ENCODE assay signal across 33 cellular contexts in the genomic region with DNA sequence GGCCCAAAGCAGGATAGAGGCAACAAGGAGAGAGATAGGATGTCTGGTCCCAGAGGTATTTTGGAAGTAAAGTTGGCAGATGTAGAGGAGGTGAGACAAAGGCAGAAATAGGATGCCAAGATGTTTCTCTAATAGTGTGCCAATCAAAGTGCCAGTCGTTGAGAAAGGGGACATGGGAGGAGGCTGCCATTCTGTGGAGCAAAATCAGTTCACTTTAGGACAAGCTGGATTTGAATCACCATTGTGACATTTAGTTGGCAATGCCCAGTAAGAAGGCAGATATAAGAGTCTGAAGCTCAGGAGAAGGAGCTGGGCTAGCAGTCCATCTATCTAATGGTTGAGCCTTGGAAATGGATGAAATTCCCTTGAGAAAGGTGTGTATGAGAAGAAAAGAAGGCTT.
"Had no signal": no experiment of that assay in that cellular context is flagged by ENCODE, and none has a peak within 500 bp of the region (broad histone marks: within the 10 kb centered on the region; RNA-seq: fewer than 3 reads in every experiment).

No MANE protein-coding gene starts in this region.

- H3K27me3 ChIP-seq: adrenal gland, body of pancreas, colonic mucosa, foreskin keratinocyte, gastroesophageal sphincter had no signal

- H3K9me3 Mint-ChIP-seq: activated B cell treated with CpG ODN at 0.5 μM for 24 hours; activated CD8-positive, alpha-beta T cell treated with anti-CD3 and anti-CD28 coated beads for 36 hours; activated naive CD4-positive, alpha-beta T cell treated with anti-CD3 and anti-CD28 coated beads for 36 hours; activated naive CD4-positive, alpha-beta T cell treated with anti-CD3 and anti-CD28 coated beads, Interleukin-2, amount 50 U/mL, for 24 hours; activated naive CD8-positive, alpha-beta T cell treated with anti-CD3 and anti-CD28 coated beads for 36 hours; activated T-cell treated with anti-CD3 and anti-CD28 coated beads, Interleukin-2, amount 50 U/mL, for 4 hours; activated T-helper 1 cell treated with anti-CD3 and anti-CD28 coated beads, Interleukin-12 subunit alpha, Interleukin-12 subunit beta, Interleukin-2, Interleukin-4 antibody, amounts not matched to agents 30 ng/mL and 10 ng/mL and 1 ng/mL, durations not matched to agents 14 hours and 24 hours and 36 hours; activated T-helper 2 cell treated with anti-CD3 and anti-CD28 coated beads, Interferon-gamma antibody, Interleukin-2, Interleukin-4, amounts not matched to agents 10 μg/mL and 5 μg/mL and 100 μg/mL, durations not matched to agents 14 hours and 24 hours and 36 hours; endodermal cell; T-helper 2 cell treated with Interferon-gamma antibody and Interleukin-4, amounts not matched to agents 5 μg/mL and 100 μg/mL, for 36 hours had no signal

- H3K27ac Mint-ChIP-seq: activated B cell treated with CpG ODN at 0.5 μM for 24 hours; activated CD8-positive, alpha-beta T cell treated with anti-CD3 and anti-CD28 coated beads for 36 hours; activated naive CD4-positive, alpha-beta T cell treated with anti-CD3 and anti-CD28 coated beads for 36 hours; activated naive CD4-positive, alpha-beta T cell treated with anti-CD3 and anti-CD28 coated beads, Interleukin-2, amount 50 U/mL, for 24 hours; activated naive CD8-positive, alpha-beta T cell treated with anti-CD3 and anti-CD28 coated beads for 36 hours; activated naive CD8-positive, alpha-beta T cell treated with anti-CD3 and anti-CD28 coated beads, Interleukin-2, amount 50 U/mL, for 24 hours; activated T-helper 1 cell treated with anti-CD3 and anti-CD28 coated beads, Interleukin-12 subunit alpha, Interleukin-12 subunit beta, Interleukin-2, Interleukin-4 antibody, amounts not matched to agents 30 ng/mL and 10 ng/mL and 1 ng/mL, durations not matched to agents 14 hours and 24 hours and 36 hours; activated T-helper 2 cell treated with anti-CD3 and anti-CD28 coated beads, Interferon-gamma antibody, Interleukin-2, Interleukin-4, amounts not matched to agents 10 μg/mL and 5 μg/mL and 100 μg/mL, durations not matched to agents 14 hours and 24 hours and 36 hours; endodermal cell; T-helper 17 cell; T-helper 2 cell treated with Interferon-gamma antibody and Interleukin-4, amounts not matched to agents 5 μg/mL and 100 μg/mL, for 36 hours had no signal

- H3K27ac ChIP-seq: adrenal gland, body of pancreas, colonic mucosa, foreskin keratinocyte, gastroesophageal sphincter, WERI-Rb-1 had no signal

- H3K4me3 Mint-ChIP-seq: activated B cell treated with CpG ODN at 0.5 μM for 24 hours; activated CD8-positive, alpha-beta T cell treated with anti-CD3 and anti-CD28 coated beads for 36 hours; activated naive CD4-positive, alpha-beta T cell treated with anti-CD3 and anti-CD28 coated beads for 36 hours; activated naive CD4-positive, alpha-beta T cell treated with anti-CD3 and anti-CD28 coated beads, Interleukin-2, amount 50 U/mL, for 24 hours; activated naive CD8-positive, alpha-beta T cell treated with anti-CD3 and anti-CD28 coated beads for 36 hours; activated naive CD8-positive, alpha-beta T cell treated with anti-CD3 and anti-CD28 coated beads, Interleukin-2, amount 50 U/mL, for 24 hours; activated T-cell treated with anti-CD3 and anti-CD28 coated beads, Interleukin-2, amount 50 U/mL, for 4 hours; activated T-helper 1 cell treated with anti-CD3 and anti-CD28 coated beads, Interleukin-12 subunit alpha, Interleukin-12 subunit beta, Interleukin-2, Interleukin-4 antibody, amounts not matched to agents 30 ng/mL and 10 ng/mL and 1 ng/mL, durations not matched to agents 14 hours and 24 hours and 36 hours; endodermal cell; T-helper 2 cell treated with Interferon-gamma antibody and Interleukin-4, amounts not matched to agents 5 μg/mL and 100 μg/mL, for 36 hours had no signal

- ATAC-seq: activated CD4-positive, CD25-positive, alpha-beta regulatory T cell treated with anti-CD3 and anti-CD28 coated beads, Interleukin-2, amount 50 U/mL, for 24 hours; activated CD8-positive, alpha-beta T cell treated with anti-CD3 and anti-CD28 coated beads for 36 hours; activated naive CD8-positive, alpha-beta T cell treated with anti-CD3 and anti-CD28 coated beads, Interleukin-2, amount 50 U/mL, for 24 hours; activated T-cell treated with anti-CD3 and anti-CD28 coated beads, Interleukin-2, amount 50 U/mL, for 4 hours; body of pancreas; esophagus mucosa; foreskin keratinocyte; gastroesophageal sphincter; T-helper 17 cell had no signal

- H3K4me1 ChIP-seq: adrenal gland, body of pancreas, colonic mucosa, gastroesophageal sphincter had no signal

- H3K36me3 Mint-ChIP-seq: activated naive CD4-positive, alpha-beta T cell treated with anti-CD3 and anti-CD28 coated beads, Interleukin-2, amount 50 U/mL, for 24 hours; activated naive CD8-positive, alpha-beta T cell treated with anti-CD3 and anti-CD28 coated beads for 36 hours had no signal

- H3K27me3 Mint-ChIP-seq: activated B cell treated with CpG ODN at 0.5 μM for 24 hours; activated CD8-positive, alpha-beta T cell treated with anti-CD3 and anti-CD28 coated beads for 36 hours; T-helper 17 cell had no signal

- H3K4me1 Mint-ChIP-seq: activated B cell treated with CpG ODN at 0.5 μM for 24 hours; activated naive CD4-positive, alpha-beta T cell treated with anti-CD3 and anti-CD28 coated beads, Interleukin-2, amount 50 U/mL, for 24 hours; activated naive CD8-positive, alpha-beta T cell treated with anti-CD3 and anti-CD28 coated beads for 36 hours; activated naive CD8-positive, alpha-beta T cell treated with anti-CD3 and anti-CD28 coated beads, Interleukin-2, amount 50 U/mL, for 24 hours had no signal

- DNase-seq: activated B cell treated with CpG ODN at 0.5 μM for 24 hours; activated CD4-positive, alpha-beta T cell treated with anti-CD3 and anti-CD28 coated beads for 48 hours; activated CD4-positive, alpha-beta T cell treated with anti-CD3 and anti-CD28 coated beads, Interleukin-2, amount 50 U/mL, for 1 hour; activated CD4-positive, alpha-beta T cell treated with anti-CD3 and anti-CD28 coated beads, Interleukin-2, amount 50 U/mL, for 48 hours; activated CD8-positive, alpha-beta memory T cell treated with anti-CD3 and anti-CD28 coated beads for 24 hours; activated CD8-positive, alpha-beta T cell treated with anti-CD3 and anti-CD28 coated beads for 36 hours; activated effector memory CD4-positive, alpha-beta T cell treated with anti-CD3 and anti-CD28 coated beads, Interleukin-2, amount 50 U/mL, for 16 hours; activated naive CD4-positive, alpha-beta T cell treated with anti-CD3 and anti-CD28 coated beads for 36 hours; activated naive CD8-positive, alpha-beta T cell treated with anti-CD3 and anti-CD28 coated beads for 36 hours; activated naive CD8-positive, alpha-beta T cell treated with anti-CD3 and anti-CD28 coated beads, Interleukin-2, amount 50 U/mL, for 24 hours; activated T-cell treated with anti-CD3 and anti-CD28 coated beads, Interleukin-2, amount 50 U/mL, for 4 hours; adrenal gland; amygdala; aorta; body of pancreas; caudate nucleus; cerebellar nuclear complex; colonic mucosa; effector CD8-positive, alpha-beta T cell; endodermal cell; foreskin keratinocyte; SK-N-SH; T-helper 1 cell; T-helper 17 cell; T1000; WERI-Rb-1 had no signal

- H3K36me3 ChIP-seq: adrenal gland, colonic mucosa, gastroesophageal sphincter, WERI-Rb-1 had no signal

- H3K9me3 ChIP-seq: adrenal gland, body of pancreas, colonic mucosa, gastroesophageal sphincter, SK-N-SH had no signal

- H3K4me3 ChIP-seq: adrenal gland, body of pancreas, colonic mucosa, gastroesophageal sphincter had no signal
